Comparison of ENCODE assay signal across 3 cellular contexts in the genomic region with DNA sequence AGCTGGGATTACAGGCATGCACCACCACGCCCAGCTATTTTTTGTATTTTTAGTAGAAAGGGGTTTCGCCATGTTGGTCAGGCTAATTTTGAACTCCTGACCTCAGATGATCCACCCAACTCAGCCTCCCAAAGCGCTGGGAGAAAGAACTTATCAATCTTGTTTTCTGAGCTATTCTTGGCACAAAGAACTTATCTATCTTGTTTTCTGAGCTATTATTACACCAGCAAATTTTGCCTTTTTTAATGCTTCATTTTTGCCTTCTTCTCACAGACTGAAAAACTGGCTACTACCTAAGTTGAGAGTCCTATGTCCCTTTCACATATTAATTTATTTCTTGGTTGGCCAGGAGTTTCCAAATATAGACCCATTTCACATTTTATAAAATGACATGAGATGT.
TF ChIP-seq lines count a peak whose summit lies in the region.

No MANE protein-coding gene starts in this region.

TF ChIP-seq in GM23338, 12 proteins besides CTCF, POLR2A, EP300 and RAD21 (continues in another document):
- TF ChIP-seq, protein P1, sequence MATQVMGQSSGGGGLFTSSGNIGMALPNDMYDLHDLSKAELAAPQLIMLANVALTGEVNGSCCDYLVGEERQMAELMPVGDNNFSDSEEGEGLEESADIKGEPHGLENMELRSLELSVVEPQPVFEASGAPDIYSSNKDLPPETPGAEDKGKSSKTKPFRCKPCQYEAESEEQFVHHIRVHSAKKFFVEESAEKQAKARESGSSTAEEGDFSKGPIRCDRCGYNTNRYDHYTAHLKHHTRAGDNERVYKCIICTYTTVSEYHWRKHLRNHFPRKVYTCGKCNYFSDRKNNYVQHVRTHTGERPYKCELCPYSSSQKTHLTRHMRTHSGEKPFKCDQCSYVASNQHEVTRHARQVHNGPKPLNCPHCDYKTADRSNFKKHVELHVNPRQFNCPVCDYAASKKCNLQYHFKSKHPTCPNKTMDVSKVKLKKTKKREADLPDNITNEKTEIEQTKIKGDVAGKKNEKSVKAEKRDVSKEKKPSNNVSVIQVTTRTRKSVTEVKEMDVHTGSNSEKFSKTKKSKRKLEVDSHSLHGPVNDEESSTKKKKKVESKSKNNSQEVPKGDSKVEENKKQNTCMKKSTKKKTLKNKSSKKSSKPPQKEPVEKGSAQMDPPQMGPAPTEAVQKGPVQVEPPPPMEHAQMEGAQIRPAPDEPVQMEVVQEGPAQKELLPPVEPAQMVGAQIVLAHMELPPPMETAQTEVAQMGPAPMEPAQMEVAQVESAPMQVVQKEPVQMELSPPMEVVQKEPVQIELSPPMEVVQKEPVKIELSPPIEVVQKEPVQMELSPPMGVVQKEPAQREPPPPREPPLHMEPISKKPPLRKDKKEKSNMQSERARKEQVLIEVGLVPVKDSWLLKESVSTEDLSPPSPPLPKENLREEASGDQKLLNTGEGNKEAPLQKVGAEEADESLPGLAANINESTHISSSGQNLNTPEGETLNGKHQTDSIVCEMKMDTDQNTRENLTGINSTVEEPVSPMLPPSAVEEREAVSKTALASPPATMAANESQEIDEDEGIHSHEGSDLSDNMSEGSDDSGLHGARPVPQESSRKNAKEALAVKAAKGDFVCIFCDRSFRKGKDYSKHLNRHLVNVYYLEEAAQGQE (IDR thresholded peaks at IDR 0.05; ENCODE audit: unreplicated experiment), result no peak
- no peak for TF ChIP-seq JUNB (IDR thresholded peaks at IDR 0.05; ENCODE audit: unreplicated experiment)
- TF ChIP-seq, protein P2, sequence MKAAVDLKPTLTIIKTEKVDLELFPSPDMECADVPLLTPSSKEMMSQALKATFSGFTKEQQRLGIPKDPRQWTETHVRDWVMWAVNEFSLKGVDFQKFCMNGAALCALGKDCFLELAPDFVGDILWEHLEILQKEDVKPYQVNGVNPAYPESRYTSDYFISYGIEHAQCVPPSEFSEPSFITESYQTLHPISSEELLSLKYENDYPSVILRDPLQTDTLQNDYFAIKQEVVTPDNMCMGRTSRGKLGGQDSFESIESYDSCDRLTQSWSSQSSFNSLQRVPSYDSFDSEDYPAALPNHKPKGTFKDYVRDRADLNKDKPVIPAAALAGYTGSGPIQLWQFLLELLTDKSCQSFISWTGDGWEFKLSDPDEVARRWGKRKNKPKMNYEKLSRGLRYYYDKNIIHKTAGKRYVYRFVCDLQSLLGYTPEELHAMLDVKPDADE (IDR thresholded peaks at IDR 0.05), result no peak

TF ChIP-seq in HEK293, 187 proteins besides CTCF, POLR2A, EP300 and RAD21:
- TF ChIP-seq ZNF623 (tag by site-specific recombination; IDR thresholded peaks at IDR 0.05), result no peak
- peak; percentile 92 for TF ChIP-seq ZNF664 (tag by site-specific recombination; IDR thresholded peaks at IDR 0.05)
TF ChIP-seq in HEK293: peak in this region for 1.

TF ChIP-seq in K562, 482 proteins besides CTCF, POLR2A, EP300 and RAD21 (continues in another document):
- TF ChIP-seq MEF2A (IDR thresholded peaks at IDR 0.05; ENCODE audit: control insufficient read depth, low read depth, low read length) (peak; percentile 83), ESRRB (CRISPR knock-in tag; IDR thresholded peaks at IDR 0.05; ENCODE audit: borderline replicate concordance) (no peak), ZSCAN32 (CRISPR knock-in tag; IDR thresholded peaks at IDR 0.05) (no peak), ZFX (CRISPR knock-in tag; IDR thresholded peaks at IDR 0.05) (no peak), BCOR (IDR thresholded peaks at IDR 0.05) (peak; percentile 46; the same call in 1 of the 2 replicates), SAP30 (IDR thresholded peaks at IDR 0.05; ENCODE audit: borderline replicate concordance, insufficient read depth, low read depth, low read length, poor library complexity, severe bottlenecking) (no peak), KLF16 (IDR thresholded peaks at IDR 0.05) (no peak), ZNF41 (CRISPR knock-in tag; conservative IDR thresholded peaks at IDR 0.05) (no peak), NR2C1 (IDR thresholded peaks at IDR 0.05) (no peak), NR2C1 (tag; IDR thresholded peaks at IDR 0.05) (no peak; the same call in 1 of the 2 replicates), ETV1 (tag; conservative IDR thresholded peaks at IDR 0.05; ENCODE audit: low read depth) (no peak)
- TF ChIP-seq, protein P3, sequence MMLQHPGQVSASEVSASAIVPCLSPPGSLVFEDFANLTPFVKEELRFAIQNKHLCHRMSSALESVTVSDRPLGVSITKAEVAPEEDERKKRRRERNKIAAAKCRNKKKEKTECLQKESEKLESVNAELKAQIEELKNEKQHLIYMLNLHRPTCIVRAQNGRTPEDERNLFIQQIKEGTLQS (IDR thresholded peaks at IDR 0.05), result no peak
- TF ChIP-seq, protein P3 (CRISPR knock-in tag; conservative IDR thresholded peaks at IDR 0.05), result 0 out of 2 replicates have a peak, but pooled peaks have one; percentile 23
- TF ChIP-seq, protein P4, sequence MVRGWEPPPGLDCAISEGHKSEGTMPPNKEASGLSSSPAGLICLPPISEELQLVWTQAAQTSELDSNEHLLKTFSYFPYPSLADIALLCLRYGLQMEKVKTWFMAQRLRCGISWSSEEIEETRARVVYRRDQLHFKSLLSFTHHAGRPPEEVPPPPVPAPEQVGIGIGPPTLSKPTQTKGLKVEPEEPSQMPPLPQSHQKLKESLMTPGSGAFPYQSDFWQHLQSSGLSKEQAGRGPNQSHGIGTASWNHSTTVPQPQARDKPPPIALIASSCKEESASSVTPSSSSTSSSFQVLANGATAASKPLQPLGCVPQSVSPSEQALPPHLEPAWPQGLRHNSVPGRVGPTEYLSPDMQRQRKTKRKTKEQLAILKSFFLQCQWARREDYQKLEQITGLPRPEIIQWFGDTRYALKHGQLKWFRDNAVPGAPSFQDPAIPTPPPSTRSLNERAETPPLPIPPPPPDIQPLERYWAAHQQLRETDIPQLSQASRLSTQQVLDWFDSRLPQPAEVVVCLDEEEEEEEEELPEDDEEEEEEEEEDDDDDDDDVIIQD (CRISPR knock-in tag; IDR thresholded peaks at IDR 0.05), result no peak
- TF ChIP-seq, protein P5, sequence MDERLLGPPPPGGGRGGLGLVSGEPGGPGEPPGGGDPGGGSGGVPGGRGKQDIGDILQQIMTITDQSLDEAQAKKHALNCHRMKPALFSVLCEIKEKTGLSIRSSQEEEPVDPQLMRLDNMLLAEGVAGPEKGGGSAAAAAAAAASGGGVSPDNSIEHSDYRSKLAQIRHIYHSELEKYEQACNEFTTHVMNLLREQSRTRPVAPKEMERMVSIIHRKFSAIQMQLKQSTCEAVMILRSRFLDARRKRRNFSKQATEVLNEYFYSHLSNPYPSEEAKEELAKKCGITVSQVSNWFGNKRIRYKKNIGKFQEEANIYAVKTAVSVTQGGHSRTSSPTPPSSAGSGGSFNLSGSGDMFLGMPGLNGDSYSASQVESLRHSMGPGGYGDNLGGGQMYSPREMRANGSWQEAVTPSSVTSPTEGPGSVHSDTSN (CRISPR knock-in tag; IDR thresholded peaks at IDR 0.05; ENCODE audit: low read depth), result no peak
- TF ChIP-seq, protein P5 (tag; conservative IDR thresholded peaks at IDR 0.05; ENCODE audit: low read depth), result peak; percentile 40; the same call in 1 of the 2 replicates
- TF ChIP-seq, protein P6, sequence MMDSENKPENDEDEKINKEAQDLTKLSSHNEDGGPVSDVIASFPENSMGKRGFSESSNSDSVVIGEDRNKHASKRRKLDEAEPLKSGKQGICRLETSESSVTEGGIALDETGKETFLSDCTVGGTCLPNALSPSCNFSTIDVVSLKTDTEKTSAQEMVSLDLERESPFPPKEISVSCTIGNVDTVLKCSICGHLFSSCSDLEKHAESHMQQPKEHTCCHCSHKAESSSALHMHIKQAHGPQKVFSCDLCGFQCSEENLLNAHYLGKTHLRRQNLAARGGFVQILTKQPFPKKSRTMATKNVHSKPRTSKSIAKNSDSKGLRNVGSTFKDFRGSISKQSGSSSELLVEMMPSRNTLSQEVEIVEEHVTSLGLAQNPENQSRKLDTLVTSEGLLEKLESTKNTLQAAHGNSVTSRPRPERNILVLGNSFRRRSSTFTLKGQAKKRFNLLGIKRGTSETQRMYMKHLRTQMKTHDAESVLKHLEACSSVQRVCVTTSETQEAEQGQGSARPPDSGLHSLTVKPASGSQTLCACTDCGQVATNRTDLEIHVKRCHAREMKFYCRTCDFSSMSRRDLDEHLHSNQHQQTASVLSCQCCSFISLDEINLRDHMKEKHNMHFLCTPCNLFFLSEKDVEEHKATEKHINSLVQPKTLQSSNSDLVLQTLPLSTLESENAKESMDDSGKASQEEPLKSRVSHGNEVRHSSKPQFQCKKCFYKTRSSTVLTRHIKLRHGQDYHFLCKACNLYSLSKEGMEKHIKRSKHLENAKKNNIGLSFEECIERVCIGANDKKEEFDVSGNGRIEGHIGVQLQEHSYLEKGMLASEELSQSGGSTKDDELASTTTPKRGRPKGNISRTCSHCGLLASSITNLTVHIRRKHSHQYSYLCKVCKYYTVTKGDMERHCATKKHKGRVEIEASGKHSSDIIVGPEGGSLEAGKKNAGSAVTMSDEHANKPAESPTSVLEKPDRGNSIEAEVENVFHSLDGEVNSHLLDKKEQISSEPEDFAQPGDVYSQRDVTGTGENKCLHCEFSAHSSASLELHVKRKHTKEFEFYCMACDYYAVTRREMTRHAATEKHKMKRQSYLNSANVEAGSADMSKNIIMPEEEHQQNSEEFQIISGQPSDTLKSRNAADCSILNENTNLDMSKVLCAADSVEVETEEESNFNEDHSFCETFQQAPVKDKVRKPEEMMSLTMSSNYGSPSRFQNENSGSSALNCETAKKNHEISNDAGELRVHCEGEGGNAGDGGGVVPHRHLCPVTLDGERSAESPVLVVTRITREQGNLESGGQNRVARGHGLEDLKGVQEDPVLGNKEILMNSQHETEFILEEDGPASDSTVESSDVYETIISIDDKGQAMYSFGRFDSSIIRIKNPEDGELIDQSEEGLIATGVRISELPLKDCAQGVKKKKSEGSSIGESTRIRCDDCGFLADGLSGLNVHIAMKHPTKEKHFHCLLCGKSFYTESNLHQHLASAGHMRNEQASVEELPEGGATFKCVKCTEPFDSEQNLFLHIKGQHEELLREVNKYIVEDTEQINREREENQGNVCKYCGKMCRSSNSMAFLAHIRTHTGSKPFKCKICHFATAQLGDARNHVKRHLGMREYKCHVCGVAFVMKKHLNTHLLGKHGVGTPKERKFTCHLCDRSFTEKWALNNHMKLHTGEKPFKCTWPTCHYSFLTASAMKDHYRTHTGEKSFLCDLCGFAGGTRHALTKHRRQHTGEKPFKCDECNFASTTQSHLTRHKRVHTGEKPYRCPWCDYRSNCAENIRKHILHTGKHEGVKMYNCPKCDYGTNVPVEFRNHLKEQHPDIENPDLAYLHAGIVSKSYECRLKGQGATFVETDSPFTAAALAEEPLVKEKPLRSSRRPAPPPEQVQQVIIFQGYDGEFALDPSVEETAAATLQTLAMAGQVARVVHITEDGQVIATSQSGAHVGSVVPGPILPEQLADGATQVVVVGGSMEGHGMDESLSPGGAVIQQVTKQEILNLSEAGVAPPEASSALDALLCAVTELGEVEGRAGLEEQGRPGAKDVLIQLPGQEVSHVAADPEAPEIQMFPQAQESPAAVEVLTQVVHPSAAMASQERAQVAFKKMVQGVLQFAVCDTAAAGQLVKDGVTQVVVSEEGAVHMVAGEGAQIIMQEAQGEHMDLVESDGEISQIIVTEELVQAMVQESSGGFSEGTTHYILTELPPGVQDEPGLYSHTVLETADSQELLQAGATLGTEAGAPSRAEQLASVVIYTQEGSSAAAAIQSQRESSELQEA (IDR thresholded peaks at IDR 0.05; ENCODE audit: low read depth), result no peak
- TF ChIP-seq, protein P7, sequence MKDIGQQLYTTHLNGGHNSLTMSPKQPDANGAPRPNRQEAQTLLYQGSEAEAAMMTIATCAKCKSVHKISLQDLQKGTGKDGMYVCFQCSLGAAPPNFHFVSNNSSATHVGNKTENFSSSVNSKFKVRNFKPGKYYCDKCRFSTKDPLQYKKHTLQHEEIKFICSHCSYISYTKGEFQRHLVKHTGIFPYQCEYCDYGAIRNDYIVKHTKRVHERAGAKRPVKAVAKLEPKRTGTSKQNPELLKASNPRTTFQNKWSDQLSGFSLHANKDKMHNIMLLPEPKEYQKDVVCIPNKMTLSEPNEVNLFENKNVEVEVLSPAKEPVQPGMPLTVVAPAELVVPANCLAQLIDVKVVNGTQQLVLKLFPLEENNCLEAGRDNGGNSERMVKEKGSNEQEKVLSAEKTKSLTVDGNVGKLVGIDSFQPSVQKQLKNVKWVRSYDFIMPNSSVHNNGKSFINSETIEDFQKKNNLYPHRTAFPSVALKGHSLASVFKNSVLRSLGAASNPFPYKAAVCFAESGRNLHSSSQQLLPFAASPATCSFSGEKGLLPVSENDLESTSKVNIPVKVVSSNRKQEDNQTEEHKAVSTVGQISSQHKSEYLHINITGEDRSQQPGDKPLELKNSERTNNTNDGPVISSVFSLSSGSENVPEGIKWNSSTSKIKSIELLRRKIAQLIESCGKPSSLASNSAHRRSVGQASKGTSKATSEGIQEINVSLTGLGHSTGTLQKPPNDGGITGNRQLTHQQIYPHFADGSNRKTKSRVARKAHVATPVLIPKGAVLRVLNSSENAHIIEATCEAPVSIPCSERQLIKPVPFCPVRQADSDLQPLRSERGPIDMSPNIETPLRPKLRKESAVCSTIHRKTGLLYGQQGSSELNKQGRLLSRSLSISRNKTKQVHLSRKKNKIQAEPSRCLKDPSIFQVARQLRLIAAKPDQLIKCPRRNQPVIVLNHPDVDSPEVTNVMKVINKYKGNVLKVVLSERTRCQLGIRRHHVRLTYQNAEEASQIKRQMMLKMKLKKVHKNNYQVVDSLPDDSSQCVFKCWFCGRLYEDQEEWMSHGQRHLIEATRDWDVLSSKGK (CRISPR knock-in tag; IDR thresholded peaks at IDR 0.05), result no peak
- TF ChIP-seq, protein P8, sequence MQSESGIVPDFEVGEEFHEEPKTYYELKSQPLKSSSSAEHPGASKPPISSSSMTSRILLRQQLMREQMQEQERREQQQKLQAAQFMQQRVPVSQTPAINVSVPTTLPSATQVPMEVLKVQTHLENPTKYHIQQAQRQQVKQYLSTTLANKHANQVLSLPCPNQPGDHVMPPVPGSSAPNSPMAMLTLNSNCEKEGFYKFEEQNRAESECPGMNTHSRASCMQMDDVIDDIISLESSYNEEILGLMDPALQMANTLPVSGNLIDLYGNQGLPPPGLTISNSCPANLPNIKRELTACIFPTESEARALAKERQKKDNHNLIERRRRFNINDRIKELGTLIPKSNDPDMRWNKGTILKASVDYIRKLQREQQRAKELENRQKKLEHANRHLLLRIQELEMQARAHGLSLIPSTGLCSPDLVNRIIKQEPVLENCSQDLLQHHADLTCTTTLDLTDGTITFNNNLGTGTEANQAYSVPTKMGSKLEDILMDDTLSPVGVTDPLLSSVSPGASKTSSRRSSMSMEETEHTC (IDR thresholded peaks at IDR 0.05), result no peak
